Comparison of ENCODE assay signal across 23 cellular contexts in genomic region chr15:35209838-35210237, GRCh38.
"Had no signal": no experiment of that assay in that cellular context is flagged by ENCODE, and none has a peak within 500 bp of the region (broad histone marks: within the 10 kb centered on the region; RNA-seq: fewer than 3 reads in every experiment).

No MANE protein-coding gene starts in this region.

- H3K36me3 ChIP-seq: ascending aorta, brain microvascular endothelial cell, upper lobe of left lung had no signal

- H3K4me3 ChIP-seq: ascending aorta, dorsolateral prefrontal cortex, mucosa of descending colon, upper lobe of left lung had no signal

- DNase-seq: activated B cell treated with CpG ODN at 0.5 μM for 24 hours; activated CD4-positive, alpha-beta T cell treated with anti-CD3 and anti-CD28 coated beads for 36 hours; activated CD4-positive, alpha-beta T cell treated with anti-CD3 and anti-CD28 coated beads, Interleukin-2, amount 50 U/mL, for 4 hours; activated CD8-positive, alpha-beta memory T cell treated with anti-CD3 and anti-CD28 coated beads for 24 hours; activated CD8-positive, alpha-beta memory T cell treated with anti-CD3 and anti-CD28 coated beads, Interleukin-2, amount 50 U/mL, for 4 hours; activated T-cell treated with anti-CD3 and anti-CD28 coated beads, Interleukin-2, amount 50 U/mL, for 24 hours; brain microvascular endothelial cell; central memory CD4-positive, alpha-beta T cell; dorsolateral prefrontal cortex; immature natural killer cell; kidney glomerular epithelial cell; mesenchymal stem cell; mucosa of descending colon; nephron progenitor cell; stimulated activated CD4-positive, alpha-beta T cell treated with anti-CD3 and anti-CD28 coated beads, Interleukin-2, amount 100 ng/mL, for 48 hours; stimulated activated naive CD8-positive, alpha-beta T cell treated with anti-CD3 and anti-CD28 coated beads, Interleukin-15, Interleukin-2, amounts not matched to agents 100 U/mL and 50 U/mL, for 24 hours; SW 1271; T-helper 17 cell; upper lobe of left lung had no signal

- H3K9ac ChIP-seq: parathyroid adenoma had no signal

- H3K27ac ChIP-seq: ascending aorta, brain microvascular endothelial cell, dorsolateral prefrontal cortex, parathyroid adenoma, upper lobe of left lung had no signal

- H2AFZ ChIP-seq: parathyroid adenoma had no signal

- H3K9me3 ChIP-seq: ascending aorta, mucosa of descending colon, upper lobe of left lung had no signal

- H3K27me3 ChIP-seq: ascending aorta, brain microvascular endothelial cell, dorsolateral prefrontal cortex, upper lobe of left lung had no signal

- H3K79me2 ChIP-seq: parathyroid adenoma had no signal

- H3K4me1 ChIP-seq: ascending aorta, parathyroid adenoma, upper lobe of left lung had no signal

- ATAC-seq: activated CD4-positive, alpha-beta T cell treated with anti-CD3 and anti-CD28 coated beads for 36 hours; activated naive CD4-positive, alpha-beta T cell treated with anti-CD3 and anti-CD28 coated beads, Interleukin-2, amount 50 U/mL, for 72 hours; activated T-helper 17 cell treated with anti-CD3 and anti-CD28 coated beads, Interleukin-2, amount 50 U/mL, for 72 hours; mucosa of descending colon; stimulated activated naive CD8-positive, alpha-beta T cell treated with anti-CD3 and anti-CD28 coated beads, Interleukin-15, Interleukin-2, amounts not matched to agents 100 U/mL and 50 U/mL, for 24 hours; T-helper 17 cell had no signal
